14 cellular contexts compared by ENCODE assay signal in genomic region chr3:98814799-98815450, GRCh38. TPM values are rescaled to one million over a fixed set of nuclear protein-coding genes. Genes with fewer than 3 reads are reported as not detected.
DNase-seq lines count a peak whose midpoint lies in the region.
"Had no signal": no experiment of that assay in that cellular context is flagged by ENCODE, and none has a peak within 500 bp of the region (broad histone marks: within the 10 kb centered on the region; RNA-seq: fewer than 3 reads in every experiment).

No MANE protein-coding gene starts in this region.

- H3K27ac ChIP-seq in epithelial cell of prostate = peak overlapping the region; percentile 21
- H3K27ac ChIP-seq: neural progenitor cell had no signal

- peaks cover 3% of the 10 kb centered on the region for H3K36me3 ChIP-seq in H7 (replicated peaks; ENCODE audit: control insufficient read depth, insufficient read depth, low read length)

- in situ Hi-C loops in SK-MEL-5 (cut with HindIII; ENCODE audit: low pct_unique_long_range_greater_than_20kb, low sequenced_read_pairs) = no loop called here

- peak; percentile 32 for DNase-seq in GM03348 (ENCODE audit: low spot score)
- peak; percentile 42 for DNase-seq in SK-MEL-5 (ENCODE audit: low read depth, low spot score)
- DNase-seq in epithelial cell of prostate (ENCODE audit: low read depth, low spot score) = no peak
- peak; percentile 52 for DNase-seq in renal cortical epithelial cell (ENCODE audit: low read depth)
- no peak for DNase-seq in NCI-H1436 (lab: John Stamatoyannopoulos, UW)
- DNase-seq in OCI-M1 (lab: John Stamatoyannopoulos, UW) = no peak
- no peak for DNase-seq in HPDE6-E6E7 (ENCODE audit: extremely low spot score)
- DNase-seq in H7 = no peak
- DNase-seq: activated T-cell treated with anti-CD3 and anti-CD28 coated beads, Interleukin-2, amount 50 U/mL, for 24 hours; CD4-positive, alpha-beta memory T cell; hippocampal formation; NCI-H1048; T-helper 1 cell had no signal

- no peaks in the 10 kb centered on the region for H3K27me3 ChIP-seq in H7 (ENCODE audit: control insufficient read depth, insufficient read depth, low read length)
- H3K27me3 ChIP-seq: neural progenitor cell had no signal

- H3K4me3 ChIP-seq in H7 (ENCODE audit: insufficient read depth, low read depth, low read length) = no peak overlapping the region
- H3K4me3 ChIP-seq: neural progenitor cell had no signal

RNA-seq across cellular contexts. Expression of gene ST3GAL6, which starts 51.8 kb away (rescaled TPM):
- 254 and 271 TPM in 2 replicates for total RNA-seq in SK-MEL-5 (2014; rRNA removed; shearing (Covaris generic))
- 125 and 141 TPM in 2 replicates for polyA plus RNA-seq in SK-MEL-5 (2015; cell fraction: cytosol; rRNA removed)
- polyA plus RNA-seq in SK-MEL-5 (2015; cell fraction: nucleus; rRNA removed) = 284 and 324 TPM in 2 replicates
- total RNA-seq in renal cortical epithelial cell = 1.4 and 3.1 TPM in 2 replicates
- total RNA-seq in H7 (2014; rRNA removed; shearing (Covaris generic)) = 5.7 and 6.6 TPM in 2 replicates

Comparison
In these comparisons a context has a peak if more than half of its experiments do, and no peak if none do; other contexts are left out.
1. DNase-seq: peak in GM03348 (single experiment), SK-MEL-5 (single experiment) and renal cortical epithelial cell (single experiment); none in epithelial cell of prostate (single experiment), NCI-H1436 (single experiment), OCI-M1 (single experiment), HPDE6-E6E7 (single experiment) and H7 (single experiment).
2. RNA of gene ST3GAL6, which starts 51.8 kb away (total RNA-seq): 254 to 271 TPM in SK-MEL-5; 5.7 to 6.6 TPM in H7 and 1.4 to 3.1 TPM in renal cortical epithelial cell; every median in the first group is over 10 times any median in the second.